In the genomic region with DNA sequence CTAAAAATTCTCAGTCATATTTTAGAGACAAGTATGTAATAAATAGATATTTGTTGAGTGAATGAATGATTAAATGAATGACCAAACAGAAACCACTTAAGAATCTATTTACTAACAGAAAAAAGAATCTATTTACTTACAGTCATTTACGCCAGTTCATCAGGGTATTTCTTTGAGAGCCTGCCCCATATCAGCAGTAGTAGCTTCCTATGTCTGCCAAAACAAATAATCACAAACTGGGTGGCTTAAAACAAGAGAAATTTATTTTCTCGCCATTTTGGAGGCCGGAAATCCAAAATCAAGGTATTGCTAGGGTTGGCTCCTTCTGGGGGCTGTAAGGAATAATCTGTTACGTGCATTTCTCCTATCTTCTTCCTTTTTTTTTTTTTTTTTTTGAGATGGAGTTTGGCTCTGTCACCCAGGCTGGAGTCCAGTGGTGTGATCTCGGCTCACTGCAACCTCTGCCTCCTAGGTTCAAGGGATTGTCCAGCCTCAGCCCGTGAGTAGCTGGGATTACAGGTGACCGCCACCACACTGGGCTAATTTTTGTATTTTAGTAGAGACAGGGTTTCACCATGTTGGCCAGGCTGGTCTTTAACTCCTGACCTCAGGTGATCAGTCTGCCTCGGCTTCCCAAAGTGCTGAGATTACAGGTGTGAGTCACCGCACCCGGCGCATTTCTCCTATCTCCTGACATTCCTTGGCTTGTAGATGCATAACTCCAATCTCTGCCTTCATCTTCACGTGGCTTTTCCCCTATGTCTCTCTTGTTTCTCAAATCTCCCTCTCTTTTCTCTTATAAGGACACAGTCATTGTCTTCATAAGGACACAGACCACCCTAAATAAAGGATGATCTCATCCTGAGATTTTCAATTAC, we compare ENCODE assay signal across 1 cellular context.
TF ChIP-seq lines count a peak whose summit lies in the region.

No MANE protein-coding gene starts in this region.

TF ChIP-seq in WTC11, 78 proteins besides CTCF, POLR2A, EP300 and RAD21 (continued from another document):
- TF ChIP-seq, protein P1, sequence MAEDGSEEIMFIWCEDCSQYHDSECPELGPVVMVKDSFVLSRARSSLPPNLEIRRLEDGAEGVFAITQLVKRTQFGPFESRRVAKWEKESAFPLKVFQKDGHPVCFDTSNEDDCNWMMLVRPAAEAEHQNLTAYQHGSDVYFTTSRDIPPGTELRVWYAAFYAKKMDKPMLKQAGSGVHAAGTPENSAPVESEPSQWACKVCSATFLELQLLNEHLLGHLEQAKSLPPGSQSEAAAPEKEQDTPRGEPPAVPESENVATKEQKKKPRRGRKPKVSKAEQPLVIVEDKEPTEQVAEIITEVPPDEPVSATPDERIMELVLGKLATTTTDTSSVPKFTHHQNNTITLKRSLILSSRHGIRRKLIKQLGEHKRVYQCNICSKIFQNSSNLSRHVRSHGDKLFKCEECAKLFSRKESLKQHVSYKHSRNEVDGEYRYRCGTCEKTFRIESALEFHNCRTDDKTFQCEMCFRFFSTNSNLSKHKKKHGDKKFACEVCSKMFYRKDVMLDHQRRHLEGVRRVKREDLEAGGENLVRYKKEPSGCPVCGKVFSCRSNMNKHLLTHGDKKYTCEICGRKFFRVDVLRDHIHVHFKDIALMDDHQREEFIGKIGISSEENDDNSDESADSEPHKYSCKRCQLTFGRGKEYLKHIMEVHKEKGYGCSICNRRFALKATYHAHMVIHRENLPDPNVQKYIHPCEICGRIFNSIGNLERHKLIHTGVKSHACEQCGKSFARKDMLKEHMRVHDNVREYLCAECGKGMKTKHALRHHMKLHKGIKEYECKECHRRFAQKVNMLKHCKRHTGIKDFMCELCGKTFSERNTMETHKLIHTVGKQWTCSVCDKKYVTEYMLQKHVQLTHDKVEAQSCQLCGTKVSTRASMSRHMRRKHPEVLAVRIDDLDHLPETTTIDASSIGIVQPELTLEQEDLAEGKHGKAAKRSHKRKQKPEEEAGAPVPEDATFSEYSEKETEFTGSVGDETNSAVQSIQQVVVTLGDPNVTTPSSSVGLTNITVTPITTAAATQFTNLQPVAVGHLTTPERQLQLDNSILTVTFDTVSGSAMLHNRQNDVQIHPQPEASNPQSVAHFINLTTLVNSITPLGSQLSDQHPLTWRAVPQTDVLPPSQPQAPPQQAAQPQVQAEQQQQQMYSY (CRISPR knock-in tag; IDR thresholded peaks at IDR 0.05) = no peak
- TF ChIP-seq, protein P2, sequence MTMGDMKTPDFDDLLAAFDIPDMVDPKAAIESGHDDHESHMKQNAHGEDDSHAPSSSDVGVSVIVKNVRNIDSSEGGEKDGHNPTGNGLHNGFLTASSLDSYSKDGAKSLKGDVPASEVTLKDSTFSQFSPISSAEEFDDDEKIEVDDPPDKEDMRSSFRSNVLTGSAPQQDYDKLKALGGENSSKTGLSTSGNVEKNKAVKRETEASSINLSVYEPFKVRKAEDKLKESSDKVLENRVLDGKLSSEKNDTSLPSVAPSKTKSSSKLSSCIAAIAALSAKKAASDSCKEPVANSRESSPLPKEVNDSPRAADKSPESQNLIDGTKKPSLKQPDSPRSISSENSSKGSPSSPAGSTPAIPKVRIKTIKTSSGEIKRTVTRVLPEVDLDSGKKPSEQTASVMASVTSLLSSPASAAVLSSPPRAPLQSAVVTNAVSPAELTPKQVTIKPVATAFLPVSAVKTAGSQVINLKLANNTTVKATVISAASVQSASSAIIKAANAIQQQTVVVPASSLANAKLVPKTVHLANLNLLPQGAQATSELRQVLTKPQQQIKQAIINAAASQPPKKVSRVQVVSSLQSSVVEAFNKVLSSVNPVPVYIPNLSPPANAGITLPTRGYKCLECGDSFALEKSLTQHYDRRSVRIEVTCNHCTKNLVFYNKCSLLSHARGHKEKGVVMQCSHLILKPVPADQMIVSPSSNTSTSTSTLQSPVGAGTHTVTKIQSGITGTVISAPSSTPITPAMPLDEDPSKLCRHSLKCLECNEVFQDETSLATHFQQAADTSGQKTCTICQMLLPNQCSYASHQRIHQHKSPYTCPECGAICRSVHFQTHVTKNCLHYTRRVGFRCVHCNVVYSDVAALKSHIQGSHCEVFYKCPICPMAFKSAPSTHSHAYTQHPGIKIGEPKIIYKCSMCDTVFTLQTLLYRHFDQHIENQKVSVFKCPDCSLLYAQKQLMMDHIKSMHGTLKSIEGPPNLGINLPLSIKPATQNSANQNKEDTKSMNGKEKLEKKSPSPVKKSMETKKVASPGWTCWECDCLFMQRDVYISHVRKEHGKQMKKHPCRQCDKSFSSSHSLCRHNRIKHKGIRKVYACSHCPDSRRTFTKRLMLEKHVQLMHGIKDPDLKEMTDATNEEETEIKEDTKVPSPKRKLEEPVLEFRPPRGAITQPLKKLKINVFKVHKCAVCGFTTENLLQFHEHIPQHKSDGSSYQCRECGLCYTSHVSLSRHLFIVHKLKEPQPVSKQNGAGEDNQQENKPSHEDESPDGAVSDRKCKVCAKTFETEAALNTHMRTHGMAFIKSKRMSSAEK (CRISPR knock-in tag; IDR thresholded peaks at IDR 0.05; ENCODE audit: borderline replicate concordance) = no peak
